In genomic region chr6:155174576-155175174, GRCh38 we compare ENCODE assay signal across 8 cellular contexts.
DNase-seq lines count a peak whose midpoint lies in the region; ATAC-seq and TF ChIP-seq lines count a peak whose summit lies in the region.

No MANE protein-coding gene starts in this region.

- H3K27me3 Mint-ChIP-seq in CD4-positive, alpha-beta T cell, result no peaks in the 10 kb centered on the region

- POLR2A ChIA-PET in CD4-positive, alpha-beta T cell (lab: Charles Lee), result no interaction called here

- no peak for TF ChIP-seq POLR2A in breast epithelium (IDR thresholded peaks at IDR 0.05)

- no peaks in the 10 kb centered on the region for H3K9me3 ChIP-seq in CD4-positive, alpha-beta T cell (ENCODE audit: control insufficient read depth, low read length)
- no peaks in the 10 kb centered on the region for H3K9me3 ChIP-seq in breast epithelium

- H3K27ac Mint-ChIP-seq in CD4-positive, alpha-beta T cell, result no peak overlapping the region

- peaks cover 35% of the 10 kb centered on the region for H3K4me1 Mint-ChIP-seq in CD4-positive, alpha-beta T cell (ENCODE audit: low read depth)

- no peaks in the 10 kb centered on the region for H3K36me3 Mint-ChIP-seq in CD4-positive, alpha-beta T cell (ENCODE audit: low read depth)

- no peak overlapping the region for H3K4me3 ChIP-seq in breast epithelium

- DNase-seq in CD4-positive, alpha-beta T cell, result peak; percentile 25 to 49 (median 38)
- DNase-seq in NCI-H2171 (lab: John Stamatoyannopoulos, UW) (peak; percentile 92), UCSD-AML1 (lab: John Stamatoyannopoulos, UW; ENCODE audit: unreplicated experiment) (peak; percentile 25), breast epithelium (ENCODE audit: low spot score in 2 of 2) (peak in 1 of 2 donors; percentile 37), islet precursor cell (peak; percentile 86)
- peak; percentile 43 to 70 (median 48) for DNase-seq in stimulated activated CD4-positive, alpha-beta T cell treated with anti-CD3 and anti-CD28 coated beads, TNF-alpha, amount 100 ng/mL, for 24 hours (ENCODE audit: low read depth in 3 of 3)

- TF ChIP-seq CTCF in CD4-positive, alpha-beta T cell (IDR thresholded peaks at IDR 0.05), result peak; percentile 49
- TF ChIP-seq CTCF in breast epithelium (IDR thresholded peaks at IDR 0.05), result peak in 2 of 3 donors; percentile 40 to 62

- H3K27me3 ChIP-seq in CD4-positive, alpha-beta T cell (ENCODE audit: control insufficient read depth, insufficient read depth, low read length), result no peaks in the 10 kb centered on the region
- H3K27me3 ChIP-seq in breast epithelium, result no peaks in the 10 kb centered on the region

- CTCF ChIA-PET in CD4-positive, alpha-beta T cell (lab: Charles Lee), result no interaction called here

- H3K27ac ChIP-seq in CD4-positive, alpha-beta T cell (ENCODE audit: low read depth, low read length), result no peak overlapping the region
- H3K27ac ChIP-seq in breast epithelium, result no peak overlapping the region

- no peak overlapping the region for H3K4me3 Mint-ChIP-seq in CD4-positive, alpha-beta T cell

- ATAC-seq in CD4-positive, alpha-beta T cell (ENCODE audit: poor library complexity), result peak; percentile 58
- peak; percentile 49 for ATAC-seq in GM19328 (IDR thresholded peaks at IDR 0.05; ENCODE audit: unreplicated experiment)
- peak; percentile 56 for ATAC-seq in HG03280 (IDR thresholded peaks at IDR 0.05; ENCODE audit: unreplicated experiment)

- no peaks in the 10 kb centered on the region for H3K36me3 ChIP-seq in breast epithelium

- no peaks in the 10 kb centered on the region for H3K9me3 Mint-ChIP-seq in CD4-positive, alpha-beta T cell

- peaks cover 0 to 4% of the 10 kb centered on the region in 2 donors for H3K4me1 ChIP-seq in breast epithelium

- intact Hi-C loops in CD4-positive, alpha-beta T cell (cut with DNase I, micrococcal nuclease), result loop anchor here (1.0 to 10.0 kb wide), 8 partner anchors 73 to 500 kb away; partner anchors contain the start of gene TFB1M (in 1 of the 2)
- intact Hi-C loops in breast epithelium (cut with DNase I; ENCODE audit: low total_unique reads), result loop anchor here (10.0 kb wide), 2 partner anchors 500 to 890 kb away; no protein-coding TSS in a partner anchor
